In genomic region chr19:6060600-6061391, GRCh38 we compare ENCODE assay signal across 9 cellular contexts. TPM values are rescaled to one million over a fixed set of nuclear protein-coding genes. Genes with fewer than 3 reads are reported as not detected.
DNase-seq lines count a peak whose midpoint lies in the region; ATAC-seq and TF ChIP-seq lines count a peak whose summit lies in the region.
"Had no signal": no experiment of that assay in that cellular context is flagged by ENCODE, and none has a peak within 500 bp of the region (broad histone marks: within the 10 kb centered on the region; RNA-seq: fewer than 3 reads in every experiment).

No MANE protein-coding gene starts in this region.

- H3K9me3 Mint-ChIP-seq in activated naive CD8-positive, alpha-beta T cell (ENCODE audit: low read depth), result no peaks in the 10 kb centered on the region

- TF ChIP-seq POLR2A in heart left ventricle (IDR thresholded peaks at IDR 0.05) (no peak), thyroid gland (IDR thresholded peaks at IDR 0.05) (no peak)

- H3K9me3 ChIP-seq in heart left ventricle, result no peaks in the 10 kb centered on the region
- H3K9me3 ChIP-seq in thyroid gland, result no peaks in the 10 kb centered on the region
- H3K9me3 ChIP-seq: SJSA1 had no signal

- H3K27me3 ChIP-seq in heart left ventricle (no peaks in the 10 kb centered on the region), thyroid gland (no peaks in the 10 kb centered on the region)
- H3K27me3 ChIP-seq: SJSA1 had no signal

- ATAC-seq in heart left ventricle, result no peak
- no peak for ATAC-seq in left ventricle myocardium superior
- ATAC-seq in left lobe of liver, result no peak
- no peak for ATAC-seq in HG02885 (IDR thresholded peaks at IDR 0.05; ENCODE audit: poor library complexity, unreplicated experiment)

- peak overlapping the region; percentile 71 for H3K4me3 Mint-ChIP-seq in activated naive CD8-positive, alpha-beta T cell

- H3K4me1 ChIP-seq in heart left ventricle (peaks cover 0 to 96% (median 59%) of the 10 kb centered on the region in 12 donors), thyroid gland (peaks cover 24 to 72% of the 10 kb centered on the region in 2 donors)

- WGBS in heart left ventricle, 4 donors, result 81 to 88% (median 86%) methylated on average over 21 of the region's 21 CpGs
- 81 to 82% methylated on average over 21 of the region's 21 CpGs for WGBS in thyroid gland, 2 donors

- intact Hi-C loops in heart left ventricle (cut with DNase I) (loop anchor here in 1 of 10 donors (5.0 kb wide), 1 partner anchor 37 kb away; no protein-coding TSS in a partner anchor), left ventricle myocardium superior (cut with micrococcal nuclease) (no loop called here), thyroid gland (cut with DNase I) (no loop called here)

- H3K4me3 ChIP-seq in heart left ventricle (no peak overlapping the region), thyroid gland (replicated peaks in 1 of 3) (no peak overlapping the region)
- H3K4me3 ChIP-seq: SJSA1 had no signal

- no peak for TF ChIP-seq CTCF in heart left ventricle (IDR thresholded peaks at IDR 0.05)
- TF ChIP-seq CTCF in thyroid gland (IDR thresholded peaks at IDR 0.05), result no peak

- DNase-seq in heart left ventricle, result peak in 1 of 5 donors; percentile 6
- no peak for DNase-seq in left ventricle myocardium superior
- peak; percentile 41 for DNase-seq in left lobe of liver (ENCODE audit: low spot score)
- no peak for DNase-seq in thyroid gland
- no peak for DNase-seq in NCI-H2081 treated with DMSO at 0.1 percent for 48 hours (lab: John Stamatoyannopoulos, UW)
- DNase-seq in dedifferentiated amniotic fluid mesenchymal stem cell (ENCODE audit: extremely low spot score), result no peak

- H3K36me3 ChIP-seq in heart left ventricle (no peaks in the 10 kb centered on the region), thyroid gland (no peaks in the 10 kb centered on the region)
- H3K36me3 ChIP-seq: SJSA1 had no signal

- H3K4me1 Mint-ChIP-seq in activated naive CD8-positive, alpha-beta T cell (ENCODE audit: low read depth), result peaks cover 48% of the 10 kb centered on the region

- H3K27ac ChIP-seq in heart left ventricle (peak overlapping the region in 8 of 12 donors; percentile 0 to 93 (median 56)), thyroid gland (peak overlapping the region in 2 of 3 donors; percentile 6 to 38)
- H3K27ac ChIP-seq: SJSA1 had no signal

- peak overlapping the region; percentile 90 for H3K27ac Mint-ChIP-seq in activated naive CD8-positive, alpha-beta T cell

- no peaks in the 10 kb centered on the region for H3K36me3 Mint-ChIP-seq in activated naive CD8-positive, alpha-beta T cell

- no peaks in the 10 kb centered on the region for H3K27me3 Mint-ChIP-seq in activated naive CD8-positive, alpha-beta T cell

RNA-seq across cellular contexts. Expression of gene RFX2, which starts 49.5 kb away (rescaled TPM):
- total RNA-seq in heart left ventricle (10 to 100 TPM in 1 of 9 donors, 1 to 10 TPM in 8; 2.8 to 20.0 (median 5.8) TPM), left ventricle myocardium superior (4.8 TPM), left lobe of liver (2.3 TPM), thyroid gland (10 to 100 TPM in 1 of 4 donors, 1 to 10 TPM in 3; 4.1 to 10.6 (median 7.7) TPM)
- polyA plus RNA-seq in heart left ventricle, result 1 to 10 TPM; 6.9 to 7.0 TPM
